ENCODE assay signal across 10 cellular contexts in the genomic region with DNA sequence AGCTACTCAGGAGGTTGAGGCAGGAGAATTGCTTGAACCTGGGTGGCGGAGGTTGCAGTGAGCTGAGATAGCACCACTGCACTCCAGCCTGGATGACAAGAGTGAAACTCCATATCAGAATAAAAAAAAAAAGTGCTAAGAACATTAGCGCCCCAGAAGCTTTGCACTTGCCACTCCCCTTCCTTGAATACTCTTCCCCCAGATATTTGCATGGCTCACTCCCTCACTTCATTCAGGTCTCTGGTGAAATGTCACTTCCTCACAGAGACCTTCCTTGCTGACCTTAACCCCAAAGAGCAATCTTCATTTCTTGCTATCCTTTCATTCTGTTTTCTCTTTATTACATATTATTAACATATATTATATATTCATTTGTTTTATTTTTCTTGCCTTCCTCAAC. TPM values are rescaled to one million over a fixed set of nuclear protein-coding genes. Genes with fewer than 3 reads are reported as not detected.
"Had no signal": no experiment of that assay in that cellular context is flagged by ENCODE, and none has a peak within 500 bp of the region (broad histone marks: within the 10 kb centered on the region; RNA-seq: fewer than 3 reads in every experiment).

No MANE protein-coding gene starts in this region.

- DNase-seq: H9, HCEC 1CT, IMR-90, KG1 had no signal

- H3K9me3 Mint-ChIP-seq: GM23338 had no signal

- FAIRE-seq: H1, H54, HTR-8/SVneo, K562 had no signal

- H3K27ac Mint-ChIP-seq: GM23338, H9 had no signal

- H3K4me3 ChIP-seq: GM23338, K562 had no signal

- ATAC-seq: GM23338 had no signal

- H3K4me3 Mint-ChIP-seq: GM23338, H9 had no signal

- H3K4me2 ChIP-seq: GM23338 had no signal

RNA-seq across cellular contexts. Expression of gene CACNA1F, which starts 11.3 kb away (rescaled TPM):
- total RNA-seq: HT-29, IMR-90 had no signal
- polyA plus RNA-seq: IMR-90 had no signal

RNA-seq across cellular contexts. Expression of gene FOXP3, which starts 42.6 kb away (rescaled TPM):
- total RNA-seq: HT-29, IMR-90 had no signal
